ENCODE assay signal across 1 cellular context in genomic region chr20:12979713-12980112, GRCh38. TPM values are rescaled to one million over a fixed set of nuclear protein-coding genes. Genes with fewer than 3 reads are reported as not detected.
"Had no signal": no experiment of that assay in that cellular context is flagged by ENCODE, and none has a peak within 500 bp of the region (broad histone marks: within the 10 kb centered on the region; RNA-seq: fewer than 3 reads in every experiment).

No MANE protein-coding gene starts in this region.

RNA-seq across cellular contexts. Expression of gene SPTLC3, which starts 29.1 kb away (rescaled TPM):
- total RNA-seq: G401 had no signal
